ENCODE assay signal across 3 cellular contexts in the genomic region with DNA sequence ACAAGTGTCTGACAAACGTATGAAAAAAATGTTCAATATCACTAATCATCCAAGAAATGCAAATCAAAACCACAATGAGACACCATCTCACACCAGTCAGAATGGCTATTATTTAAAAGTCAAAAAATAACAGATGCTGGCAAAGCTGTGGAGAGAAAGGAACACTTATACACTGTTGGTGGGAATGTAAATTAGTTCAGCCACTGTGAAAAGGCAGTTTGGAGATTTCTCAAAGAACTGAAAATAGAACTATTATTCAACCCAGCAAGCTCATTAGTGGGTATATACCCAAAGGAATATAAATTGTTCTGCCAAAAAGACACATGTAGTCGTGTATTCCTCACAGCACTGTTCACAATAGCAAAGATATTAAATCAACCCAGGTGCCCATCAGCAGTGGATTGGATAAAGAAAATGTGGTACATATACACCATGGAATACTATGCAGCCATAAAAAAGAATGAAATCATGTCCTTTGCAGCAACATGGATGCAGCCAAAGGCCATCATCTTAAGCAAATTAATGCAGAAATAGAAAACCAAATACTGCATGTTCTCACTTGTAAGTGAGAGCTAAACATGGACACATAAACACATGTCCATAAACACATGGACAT.
TF ChIP-seq lines count a peak whose summit lies in the region.

No MANE protein-coding gene starts in this region.

TF ChIP-seq in A549, 52 proteins besides CTCF, POLR2A, EP300 and RAD21:
- 0 out of 2 replicates have a peak, but pooled peaks have one; percentile 58 for TF ChIP-seq KDM1A (IDR thresholded peaks at IDR 0.05; ENCODE audit: low read depth)

TF ChIP-seq in HEK293, 187 proteins besides CTCF, POLR2A, EP300 and RAD21:
- TF ChIP-seq, protein P1, sequence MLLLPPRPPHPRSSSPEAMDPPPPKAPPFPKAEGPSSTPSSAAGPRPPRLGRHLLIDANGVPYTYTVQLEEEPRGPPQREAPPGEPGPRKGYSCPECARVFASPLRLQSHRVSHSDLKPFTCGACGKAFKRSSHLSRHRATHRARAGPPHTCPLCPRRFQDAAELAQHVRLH (tag by site-specific recombination; IDR thresholded peaks at IDR 0.05) = peak; percentile 38; the same call in 1 of the 2 replicates
- peak; percentile 98 for TF ChIP-seq ZNF146 (tag by site-specific recombination; IDR thresholded peaks at IDR 0.05)
- TF ChIP-seq, protein P2, sequence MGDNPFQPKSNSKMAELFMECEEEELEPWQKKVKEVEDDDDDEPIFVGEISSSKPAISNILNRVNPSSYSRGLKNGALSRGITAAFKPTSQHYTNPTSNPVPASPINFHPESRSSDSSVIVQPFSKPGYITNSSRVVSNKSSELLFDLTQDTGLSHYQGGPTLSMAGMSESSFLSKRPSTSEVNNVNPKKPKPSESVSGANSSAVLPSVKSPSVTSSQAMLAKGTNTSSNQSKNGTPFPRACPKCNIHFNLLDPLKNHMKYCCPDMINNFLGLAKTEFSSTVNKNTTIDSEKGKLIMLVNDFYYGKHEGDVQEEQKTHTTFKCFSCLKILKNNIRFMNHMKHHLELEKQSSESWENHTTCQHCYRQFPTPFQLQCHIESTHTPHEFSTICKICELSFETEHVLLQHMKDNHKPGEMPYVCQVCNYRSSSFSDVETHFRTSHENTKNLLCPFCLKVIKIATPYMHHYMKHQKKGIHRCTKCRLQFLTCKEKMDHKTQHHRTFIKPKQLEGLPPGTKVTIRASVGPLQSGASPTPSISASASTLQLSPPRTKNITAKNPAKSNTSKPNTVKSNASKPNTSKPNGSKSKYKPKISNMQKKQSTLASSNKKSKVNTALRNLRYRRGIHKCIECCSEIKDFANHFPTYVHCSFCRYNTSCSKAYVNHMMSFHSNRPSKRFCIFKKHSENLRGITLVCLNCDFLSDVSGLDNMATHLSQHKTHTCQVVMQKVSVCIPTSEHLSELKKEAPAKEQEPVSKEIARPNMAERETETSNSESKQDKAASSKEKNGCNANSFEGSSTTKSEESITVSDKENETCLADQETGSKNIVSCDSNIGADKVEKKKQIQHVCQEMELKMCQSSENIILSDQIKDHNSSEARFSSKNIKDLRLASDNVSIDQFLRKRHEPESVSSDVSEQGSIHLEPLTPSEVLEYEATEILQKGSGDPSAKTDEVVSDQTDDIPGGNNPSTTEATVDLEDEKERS (tag by site-specific recombination; IDR thresholded peaks at IDR 0.05) = 0 out of 2 replicates have a peak, but pooled peaks have one; percentile 47
- TF ChIP-seq, protein P3, sequence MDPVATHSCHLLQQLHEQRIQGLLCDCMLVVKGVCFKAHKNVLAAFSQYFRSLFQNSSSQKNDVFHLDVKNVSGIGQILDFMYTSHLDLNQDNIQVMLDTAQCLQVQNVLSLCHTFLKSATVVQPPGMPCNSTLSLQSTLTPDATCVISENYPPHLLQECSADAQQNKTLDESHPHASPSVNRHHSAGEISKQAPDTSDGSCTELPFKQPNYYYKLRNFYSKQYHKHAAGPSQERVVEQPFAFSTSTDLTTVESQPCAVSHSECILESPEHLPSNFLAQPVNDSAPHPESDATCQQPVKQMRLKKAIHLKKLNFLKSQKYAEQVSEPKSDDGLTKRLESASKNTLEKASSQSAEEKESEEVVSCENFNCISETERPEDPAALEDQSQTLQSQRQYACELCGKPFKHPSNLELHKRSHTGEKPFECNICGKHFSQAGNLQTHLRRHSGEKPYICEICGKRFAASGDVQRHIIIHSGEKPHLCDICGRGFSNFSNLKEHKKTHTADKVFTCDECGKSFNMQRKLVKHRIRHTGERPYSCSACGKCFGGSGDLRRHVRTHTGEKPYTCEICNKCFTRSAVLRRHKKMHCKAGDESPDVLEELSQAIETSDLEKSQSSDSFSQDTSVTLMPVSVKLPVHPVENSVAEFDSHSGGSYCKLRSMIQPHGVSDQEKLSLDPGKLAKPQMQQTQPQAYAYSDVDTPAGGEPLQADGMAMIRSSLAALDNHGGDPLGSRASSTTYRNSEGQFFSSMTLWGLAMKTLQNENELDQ (tag by site-specific recombination; IDR thresholded peaks at IDR 0.05; ENCODE audit: low read depth) = 0 out of 2 replicates have a peak, but pooled peaks have one; percentile 18

TF ChIP-seq in GM12878, 131 proteins besides CTCF, POLR2A, EP300 and RAD21 (continued from another document):
- TF ChIP-seq POU2F2 (IDR thresholded peaks at IDR 0.05; ENCODE audit: borderline replicate concordance, low read depth, low read length) (0 out of 3 replicates have a peak, but pooled peaks have one; percentile 40), IKZF2 (IDR thresholded peaks at IDR 0.05) (peak in 1 of 2 experiments; percentile 48; a peak in 2 of 4 replicates), RUNX3 (IDR thresholded peaks at IDR 0.05; ENCODE audit: low read length) (peak; percentile 38; the same call in 1 of the 2 replicates), ATF7 (IDR thresholded peaks at IDR 0.05; ENCODE audit: low read depth) (peak; percentile 59), MTA2 (IDR thresholded peaks at IDR 0.05; ENCODE audit: low read depth) (peak; percentile 74; the same call in 1 of the 2 replicates), MEF2B (IDR thresholded peaks at IDR 0.05; ENCODE audit: partially characterized antibody, poor library complexity, severe bottlenecking) (peak; percentile 81), NBN (IDR thresholded peaks at IDR 0.05) (0 out of 2 replicates have a peak, but pooled peaks have one; percentile 23)
- TF ChIP-seq, protein P4, sequence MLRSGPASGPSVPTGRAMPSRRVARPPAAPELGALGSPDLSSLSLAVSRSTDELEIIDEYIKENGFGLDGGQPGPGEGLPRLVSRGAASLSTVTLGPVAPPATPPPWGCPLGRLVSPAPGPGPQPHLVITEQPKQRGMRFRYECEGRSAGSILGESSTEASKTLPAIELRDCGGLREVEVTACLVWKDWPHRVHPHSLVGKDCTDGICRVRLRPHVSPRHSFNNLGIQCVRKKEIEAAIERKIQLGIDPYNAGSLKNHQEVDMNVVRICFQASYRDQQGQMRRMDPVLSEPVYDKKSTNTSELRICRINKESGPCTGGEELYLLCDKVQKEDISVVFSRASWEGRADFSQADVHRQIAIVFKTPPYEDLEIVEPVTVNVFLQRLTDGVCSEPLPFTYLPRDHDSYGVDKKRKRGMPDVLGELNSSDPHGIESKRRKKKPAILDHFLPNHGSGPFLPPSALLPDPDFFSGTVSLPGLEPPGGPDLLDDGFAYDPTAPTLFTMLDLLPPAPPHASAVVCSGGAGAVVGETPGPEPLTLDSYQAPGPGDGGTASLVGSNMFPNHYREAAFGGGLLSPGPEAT (IDR thresholded peaks at IDR 0.05; ENCODE audit: low read depth) = 0 out of 2 replicates have a peak, but pooled peaks have one; percentile 19
- TF ChIP-seq, protein P5, sequence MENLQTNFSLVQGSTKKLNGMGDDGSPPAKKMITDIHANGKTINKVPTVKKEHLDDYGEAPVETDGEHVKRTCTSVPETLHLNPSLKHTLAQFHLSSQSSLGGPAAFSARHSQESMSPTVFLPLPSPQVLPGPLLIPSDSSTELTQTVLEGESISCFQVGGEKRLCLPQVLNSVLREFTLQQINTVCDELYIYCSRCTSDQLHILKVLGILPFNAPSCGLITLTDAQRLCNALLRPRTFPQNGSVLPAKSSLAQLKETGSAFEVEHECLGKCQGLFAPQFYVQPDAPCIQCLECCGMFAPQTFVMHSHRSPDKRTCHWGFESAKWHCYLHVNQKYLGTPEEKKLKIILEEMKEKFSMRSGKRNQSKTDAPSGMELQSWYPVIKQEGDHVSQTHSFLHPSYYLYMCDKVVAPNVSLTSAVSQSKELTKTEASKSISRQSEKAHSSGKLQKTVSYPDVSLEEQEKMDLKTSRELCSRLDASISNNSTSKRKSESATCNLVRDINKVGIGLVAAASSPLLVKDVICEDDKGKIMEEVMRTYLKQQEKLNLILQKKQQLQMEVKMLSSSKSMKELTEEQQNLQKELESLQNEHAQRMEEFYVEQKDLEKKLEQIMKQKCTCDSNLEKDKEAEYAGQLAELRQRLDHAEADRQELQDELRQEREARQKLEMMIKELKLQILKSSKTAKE (IDR thresholded peaks at IDR 0.05; ENCODE audit: low read depth, poor library complexity, severe bottlenecking) = peak; percentile 59
